Comparison of ENCODE assay signal across 20 cellular contexts in genomic region chr2:125041846-125042245, GRCh38.
"Had no signal": no experiment of that assay in that cellular context is flagged by ENCODE, and none has a peak within 500 bp of the region (broad histone marks: within the 10 kb centered on the region; RNA-seq: fewer than 3 reads in every experiment).

No MANE protein-coding gene starts in this region.

- ATAC-seq: K562 had no signal

- H3K9me3 ChIP-seq: MG63 had no signal

- H3K27ac ChIP-seq: HL-60, KMS-11, SJSA1, SK-N-MC had no signal

- H3K36me3 Mint-ChIP-seq: IgD-negative memory B cell had no signal

- H3K27ac Mint-ChIP-seq: IgD-negative memory B cell had no signal

- DNase-seq: NCI-H1092, NCI-H1105 treated with DMSO at 0.1 percent for 48 hours, NCI-H1417 treated with DMSO at 0.1 percent for 48 hours, NCI-H187, NCI-H2029, NCI-H2081 treated with DMSO at 0.1 percent for 48 hours, NCI-H2227 treated with DMSO at 0.1 percent for 48 hours, NCI-H524, NCI-H526 treated with DMSO at 0.1 percent for 48 hours, NCI-H748 treated with DMSO at 0.1 percent for 48 hours, Right ventricle myocardium superior, RPMI8226, SIG-M5 had no signal

- H3K9ac ChIP-seq: KMS-11 had no signal

- H3K4me1 ChIP-seq: SJSA1 had no signal

- H3K36me3 ChIP-seq: MG63, SJSA1 had no signal

- H3K27me3 ChIP-seq: MG63, SJSA1 had no signal

- H3K4me3 Mint-ChIP-seq: IgD-negative memory B cell had no signal

- H3K4me3 ChIP-seq: K562, MG63, SJSA1, SK-N-MC had no signal

- H3K27me3 Mint-ChIP-seq: IgD-negative memory B cell had no signal

- H3K4me2 ChIP-seq: KMS-11 had no signal

- H3K4me1 Mint-ChIP-seq: IgD-negative memory B cell had no signal
